In the genomic region with DNA sequence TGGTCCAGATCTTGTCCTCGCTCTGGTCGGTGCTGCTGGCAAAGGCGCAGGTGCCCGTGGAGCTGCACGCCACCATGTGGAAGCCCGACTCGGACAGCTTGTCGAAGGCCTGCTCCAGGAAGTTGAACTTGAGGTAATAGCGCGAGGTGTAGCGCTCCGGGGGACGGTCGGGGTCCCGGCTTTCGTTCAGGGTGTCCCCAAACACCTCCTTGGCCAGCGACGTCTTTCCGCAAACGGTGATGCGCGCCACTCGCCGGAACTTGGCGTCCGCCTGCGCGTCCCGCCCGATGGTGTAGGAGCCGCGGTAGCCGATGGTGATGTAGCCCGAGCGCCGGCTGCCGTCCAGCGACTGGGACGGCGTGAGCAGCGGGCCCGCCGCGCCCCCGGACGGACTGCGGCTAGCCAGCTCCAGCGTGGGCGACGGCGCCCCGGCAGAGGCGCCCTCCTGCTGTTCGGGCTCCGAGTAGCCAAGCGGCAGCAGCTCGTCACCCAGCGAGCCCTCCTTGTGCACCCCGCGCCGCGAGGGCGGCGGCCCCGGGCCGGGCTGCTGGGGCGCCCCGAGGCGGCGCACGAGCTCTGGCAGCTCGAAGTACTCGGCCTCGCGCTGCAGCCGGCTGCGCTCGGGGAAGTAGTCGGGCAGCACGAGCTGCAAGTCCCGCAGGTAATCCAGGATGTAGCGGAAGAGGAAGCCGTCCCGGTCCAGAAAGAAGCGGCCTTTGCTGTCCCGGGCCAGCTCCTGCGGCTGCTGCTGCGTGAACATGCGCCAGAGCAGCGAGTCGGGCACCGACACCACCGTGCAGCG, we compare ENCODE assay signal across 8 cellular contexts. TPM values are rescaled to one million over a fixed set of nuclear protein-coding genes. Genes with fewer than 3 reads are reported as not detected.
DNase-seq lines count a peak whose midpoint lies in the region; ATAC-seq and TF ChIP-seq lines count a peak whose summit lies in the region.

No MANE protein-coding gene starts in this region.

- ATAC-seq in GM19467 (IDR thresholded peaks at IDR 0.05; ENCODE audit: unreplicated experiment): peak; percentile 42
- ATAC-seq in HG03575 (IDR thresholded peaks at IDR 0.05; ENCODE audit: extremely low read depth, insufficient number of reproducible peaks, low FRiP score, unreplicated experiment): peak; percentile 25
- ATAC-seq in upper lobe of right lung: peak; percentile 63

- no peaks in the 10 kb centered on the region for H3K9me3 ChIP-seq in upper lobe of right lung

- no peaks in the 10 kb centered on the region for H3K36me3 ChIP-seq in upper lobe of right lung

- intact Hi-C loops in upper lobe of right lung (cut with DNase I): loop anchor here (10.0 kb wide), 1 partner anchor 221 kb away; no protein-coding TSS in a partner anchor

- H3K4me3 Mint-ChIP-seq in osteocyte (ENCODE audit: unreplicated experiment): peak overlapping the region; percentile 75

- no peaks in the 10 kb centered on the region for H3K27me3 ChIP-seq in upper lobe of right lung

- DNase-seq in Caki2 (ENCODE audit: low read depth) (peak; percentile 69), SHP77 treated with DMSO at 0.1 percent for 48 hours (lab: John Stamatoyannopoulos, UW) (peak; percentile 64), glomerular visceral epithelial cell (ENCODE audit: extremely low spot score) (peak; percentile 56), osteocyte (ENCODE audit: extremely low spot score, unreplicated experiment) (no peak), upper lobe of right lung (peak; percentile 88)
- peak; percentile 60 for DNase-seq in activated naive CD4-positive, alpha-beta T cell treated with anti-CD3 and anti-CD28 coated beads, Interleukin-2, amount 50 U/mL, for 16 hours

- peak overlapping the region; percentile 86 for H3K4me3 ChIP-seq in upper lobe of right lung

- no peaks in the 10 kb centered on the region for H3K9me3 Mint-ChIP-seq in osteocyte (ENCODE audit: unreplicated experiment)

- peak overlapping the region; percentile 38 for H3K27ac Mint-ChIP-seq in osteocyte (ENCODE audit: unreplicated experiment)

- in situ Hi-C loops in Caki2 (cut with HindIII; ENCODE audit: low pct_unique_long_range_greater_than_20kb, low sequenced_read_pairs): no loop called here

- H3K27me3 Mint-ChIP-seq in osteocyte (ENCODE audit: unreplicated experiment): peaks cover 60% of the 10 kb centered on the region

- peaks cover 3% of the 10 kb centered on the region for H3K36me3 Mint-ChIP-seq in osteocyte (ENCODE audit: unreplicated experiment)

- H3K4me1 Mint-ChIP-seq in osteocyte (ENCODE audit: unreplicated experiment): peaks cover 20% of the 10 kb centered on the region

- H3K27ac ChIP-seq in upper lobe of right lung: peak overlapping the region; percentile 92

- TF ChIP-seq CTCF in osteocyte (IDR thresholded peaks at IDR 0.05): peak; percentile 52
- TF ChIP-seq CTCF in upper lobe of right lung (IDR thresholded peaks at IDR 0.05): peak; percentile 22

- peaks cover 7% of the 10 kb centered on the region for H3K4me1 ChIP-seq in upper lobe of right lung

RNA-seq across cellular contexts. Expression of a gene that starts 0.8 kb away (rescaled TPM):
- 4.4 and 5.4 TPM in 2 replicates for total RNA-seq in Caki2 (2014; rRNA removed; shearing (Covaris generic); ENCODE audit: low replicate concordance)
- 32.9 and 36.3 TPM in 2 replicates for total RNA-seq in osteocyte
- 152 TPM for total RNA-seq in upper lobe of right lung
